In genomic region chr6:41066867-41067304, GRCh38 we compare ENCODE assay signal across 8 cellular contexts. TPM values are rescaled to one million over a fixed set of nuclear protein-coding genes. Genes with fewer than 3 reads are reported as not detected.
A peak's percentile ranks its signal among the peaks of the same experiment; 100 is the strongest.
DNase-seq lines count a peak whose midpoint lies in the region; ATAC-seq and TF ChIP-seq lines count a peak whose summit lies in the region.

No MANE protein-coding gene starts in this region.

- H3K27me3 ChIP-seq in MG63 = no peaks in the 10 kb centered on the region
- H3K27me3 ChIP-seq in sigmoid colon = no peaks in the 10 kb centered on the region

- no peak for TF ChIP-seq EP300 in sigmoid colon (IDR thresholded peaks at IDR 0.05)

- TF ChIP-seq CTCF in sigmoid colon (IDR thresholded peaks at IDR 0.05) = peak; percentile 65 to 81 (median 72)

- H3K36me3 Mint-ChIP-seq in activated naive CD4-positive, alpha-beta T cell treated with anti-CD3 and anti-CD28 coated beads, Interleukin-2, amount 50 U/mL, for 24 hours = peaks cover 19% of the 10 kb centered on the region

- no peaks in the 10 kb centered on the region for H3K27me3 Mint-ChIP-seq in activated naive CD4-positive, alpha-beta T cell treated with anti-CD3 and anti-CD28 coated beads, Interleukin-2, amount 50 U/mL, for 24 hours

- H3K27ac Mint-ChIP-seq in activated naive CD4-positive, alpha-beta T cell treated with anti-CD3 and anti-CD28 coated beads, Interleukin-2, amount 50 U/mL, for 24 hours = peak overlapping the region; percentile 51

- intact Hi-C loops in left cardiac atrium (cut with DNase I) (loop anchor here (2.0 kb wide), 2 partner anchors 34 to 172 kb away; no protein-coding TSS in a partner anchor), sigmoid colon (cut with DNase I) (loop anchor here (2.0 to 10.0 kb wide), 4 partner anchors 38 to 1082 kb away; no protein-coding TSS in a partner anchor)

- TF ChIP-seq POLR2A in sigmoid colon (IDR thresholded peaks at IDR 0.05) = no peak

- H3K9me3 ChIP-seq in MG63 (no peaks in the 10 kb centered on the region), sigmoid colon (no peaks in the 10 kb centered on the region)

- H3K9me3 Mint-ChIP-seq in activated naive CD4-positive, alpha-beta T cell treated with anti-CD3 and anti-CD28 coated beads, Interleukin-2, amount 50 U/mL, for 24 hours = no peaks in the 10 kb centered on the region

- H3K4me1 Mint-ChIP-seq in activated naive CD4-positive, alpha-beta T cell treated with anti-CD3 and anti-CD28 coated beads, Interleukin-2, amount 50 U/mL, for 24 hours = peaks cover 39% of the 10 kb centered on the region

- ATAC-seq in SK-N-SH treated with all-trans-retinoic acid at 6 μM for 48 hours = peak; percentile 23
- ATAC-seq in left cardiac atrium = no peak
- ATAC-seq in GM18861 (IDR thresholded peaks at IDR 0.05; ENCODE audit: unreplicated experiment) = no peak
- no peak for ATAC-seq in GM21367 (IDR thresholded peaks at IDR 0.05; ENCODE audit: unreplicated experiment)

- DNase-seq in DMS79 treated with DMSO at 0.1 percent for 48 hours (lab: John Stamatoyannopoulos, UW) (peak; percentile 77), MG63 (peak; percentile 21), left cardiac atrium (peak; percentile 80), sigmoid colon (peak; percentile 83)

- H3K4me3 Mint-ChIP-seq in activated naive CD4-positive, alpha-beta T cell treated with anti-CD3 and anti-CD28 coated beads, Interleukin-2, amount 50 U/mL, for 24 hours = no peak overlapping the region

- H3K4me1 ChIP-seq in sigmoid colon = peaks cover 0 to 15% (median 10%) of the 10 kb centered on the region in 4 donors

- WGBS in sigmoid colon, 2 donors = 28 to 32% methylated on average over 3 of the region's 3 CpGs

- H3K4me3 ChIP-seq in MG63 (no peak overlapping the region), sigmoid colon (no peak overlapping the region)

- no peaks in the 10 kb centered on the region; the same call in 1 of the 2 replicates for H3K36me3 ChIP-seq in MG63
- peaks cover 6 to 54% (median 8%) of the 10 kb centered on the region in 4 donors for H3K36me3 ChIP-seq in sigmoid colon

- no peak overlapping the region for H3K27ac ChIP-seq in sigmoid colon

TF ChIP-seq in SK-N-SH treated with all-trans-retinoic acid at 6 μM for 48 hours, 23 proteins besides CTCF, POLR2A, EP300 and RAD21 (continues in another document):
- TF ChIP-seq TSHZ2 (CRISPR knock-in tag; IDR thresholded peaks at IDR 0.05) (no peak), CREB5 (CRISPR knock-in tag; IDR thresholded peaks at IDR 0.05; ENCODE audit: low read depth) (no peak), PATZ1 (CRISPR knock-in tag; IDR thresholded peaks at IDR 0.05; ENCODE audit: borderline replicate concordance) (no peak), TCF4 (CRISPR knock-in tag; IDR thresholded peaks at IDR 0.05; ENCODE audit: borderline replicate concordance) (no peak), SNAI2 (CRISPR knock-in tag; IDR thresholded peaks at IDR 0.05) (no peak), ZNF8 (CRISPR knock-in tag; IDR thresholded peaks at IDR 0.05) (no peak), ARNTL (CRISPR knock-in tag; IDR thresholded peaks at IDR 0.05; ENCODE audit: borderline replicate concordance, low read depth) (no peak), ESRRG (CRISPR knock-in tag; IDR thresholded peaks at IDR 0.05) (no peak), PPARA (CRISPR knock-in tag; IDR thresholded peaks at IDR 0.05; ENCODE audit: borderline replicate concordance) (no peak), ZNF565 (CRISPR knock-in tag; conservative IDR thresholded peaks at IDR 0.05; ENCODE audit: low read depth) (no peak), ISL1 (CRISPR knock-in tag; IDR thresholded peaks at IDR 0.05) (no peak), RARB (CRISPR knock-in tag; IDR thresholded peaks at IDR 0.05) (no peak), POU6F1 (CRISPR knock-in tag; IDR thresholded peaks at IDR 0.05; ENCODE audit: borderline replicate concordance, low read depth) (no peak), ZC3H10 (CRISPR knock-in tag; IDR thresholded peaks at IDR 0.05) (no peak), OSR1 (CRISPR knock-in tag; IDR thresholded peaks at IDR 0.05) (no peak)

RNA-seq across cellular contexts. Expression of gene OARD1, which starts 5.3 kb away (rescaled TPM):
- 1.4 and 5.9 TPM in 2 replicates for total RNA-seq in MG63 (2014; rRNA removed; shearing (Covaris generic); ENCODE audit: low replicate concordance)
- 10 to 100 TPM; 13.9 to 16.3 TPM for total RNA-seq in left cardiac atrium
- total RNA-seq in sigmoid colon = 10 to 100 TPM; 14.0 to 26.0 (median 17.0) TPM
- polyA plus RNA-seq in sigmoid colon = 10 to 100 TPM; 37.8 to 54.8 (median 53.5) TPM

RNA-seq across cellular contexts. Expression of gene NFYA, which starts 5.9 kb away (rescaled TPM):
- 20.5 and 28.1 TPM in 2 replicates for total RNA-seq in MG63 (2014; rRNA removed; shearing (Covaris generic); ENCODE audit: low replicate concordance)
- total RNA-seq in left cardiac atrium = 10 to 100 TPM; 11.5 to 11.8 TPM
- 10 to 100 TPM in 3 of 4 donors, 1 to 10 TPM in 1; 7.6 to 12.1 (median 10.9) TPM for total RNA-seq in sigmoid colon
- 10 to 100 TPM in 1 of 3 donors, 1 to 10 TPM in 2; 7.4 to 12.8 (median 7.8) TPM for polyA plus RNA-seq in sigmoid colon

RNA-seq across cellular contexts. Expression of gene APOBEC2, which starts 13.9 kb away (rescaled TPM):
- not detected in 2 replicates for total RNA-seq in MG63 (2014; rRNA removed; shearing (Covaris generic); ENCODE audit: low replicate concordance)
- total RNA-seq in left cardiac atrium (100 to 1,000 TPM in 1 of 2 donors, 10 to 100 TPM in 1; 42.1 to 103 TPM), sigmoid colon (1 to 10 TPM in 1 of 4 donors, under 1 TPM in 3; 0.66 to 1.1 (median 0.70) TPM)
- polyA plus RNA-seq in sigmoid colon = under 1 TPM in 1 of 3 donors, not detected in 2; 0.20 TPM

RNA-seq across cellular contexts. Expression of gene TSPO2, which starts 24.6 kb away (rescaled TPM):
- total RNA-seq in MG63 (2014; rRNA removed; shearing (Covaris generic); ENCODE audit: low replicate concordance) = not detected in 2 replicates
- total RNA-seq in left cardiac atrium (not detected), sigmoid colon (not detected)
- polyA plus RNA-seq in sigmoid colon = under 1 TPM in 1 of 3 donors, not detected in 2; 0.48 TPM

RNA-seq across cellular contexts. Expression of gene UNC5CL, which starts 27.9 kb away (rescaled TPM):
- total RNA-seq in MG63 (2014; rRNA removed; shearing (Covaris generic); ENCODE audit: low replicate concordance) = 0.20 TPM in 1 of 2 replicates, not detected in the other
- total RNA-seq in left cardiac atrium (under 1 TPM; 0.27 to 0.86 TPM), sigmoid colon (1 to 10 TPM in 2 of 4 donors, under 1 TPM in 2; 0.36 to 1.8 (median 0.82) TPM)
- polyA plus RNA-seq in sigmoid colon = 1 to 10 TPM in 2 of 3 donors, under 1 TPM in 1; 0.46 to 6.0 (median 1.2) TPM

Comparison
In these comparisons a context has a peak if more than half of its experiments do, and no peak if none do; other contexts are left out.
1. DNase-seq: peak in every context shown above with its lines; median percentile 83 in sigmoid colon; 80 in left cardiac atrium; 77 in DMS79 treated with DMSO at 0.1 percent for 48 hours; 21 in MG63.
2. RNA of gene APOBEC2, which starts 13.9 kb away (total RNA-seq): 42.1 to 103 TPM in left cardiac atrium; 0.66 to 1.1 TPM in sigmoid colon and not detected in MG63; every median in the first group is over 10 times any median in the second.